ENCODE assay signal across 11 cellular contexts in the genomic region with DNA sequence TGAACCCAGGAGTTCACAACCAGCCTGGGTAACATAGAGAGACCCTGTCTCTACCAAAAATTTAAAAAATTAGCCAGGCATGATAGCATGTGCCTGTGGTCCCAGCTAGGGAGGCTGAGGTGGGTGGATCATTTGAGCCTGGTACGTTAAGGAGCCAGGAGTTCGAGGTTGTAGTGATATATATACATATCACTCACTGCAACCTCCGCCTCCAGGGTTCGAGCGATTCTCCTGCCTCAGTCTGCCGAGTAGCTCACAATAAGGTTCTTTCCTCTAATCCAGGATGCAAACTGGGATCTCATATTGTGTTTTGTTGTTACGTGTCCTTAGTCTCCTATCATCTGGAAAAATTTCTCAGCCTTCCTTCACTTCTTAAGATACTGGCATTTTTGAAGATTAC. TPM values are rescaled to one million over a fixed set of nuclear protein-coding genes. Genes with fewer than 3 reads are reported as not detected.
"Had no signal": no experiment of that assay in that cellular context is flagged by ENCODE, and none has a peak within 500 bp of the region (broad histone marks: within the 10 kb centered on the region; RNA-seq: fewer than 3 reads in every experiment).

No MANE protein-coding gene starts in this region.

- H3K27ac ChIP-seq: GM23248 had no signal

- H3K9me3 ChIP-seq: HAP-1 had no signal

- H3K9ac ChIP-seq: GM23248 had no signal

- H3K4me1 ChIP-seq: HAP-1 had no signal

- H3K4me2 ChIP-seq: GM23338 had no signal

- FAIRE-seq: H1, H54 had no signal

- H3K9me3 Mint-ChIP-seq: GM23338, H9 had no signal

- ATAC-seq: GM23338, HCT116 had no signal

- H3K4me3 ChIP-seq: GM23248, GM23338, HAP-1 had no signal

- H3K36me3 ChIP-seq: HAP-1 had no signal

- H3K4me1 Mint-ChIP-seq: GM23338, H9 had no signal

- H2AFZ ChIP-seq: GM23248, GM23338 had no signal

- DNase-seq: GM23248, GOT3, H7, H9, HCEC 1CT, HFFc6 had no signal

- H3K4me3 Mint-ChIP-seq: GM23338, H9, HFFc6 had no signal

- H3K27ac Mint-ChIP-seq: GM23338, H9, HFFc6 had no signal

RNA-seq across cellular contexts. Expression of a gene that starts 24.0 kb away (rescaled TPM):
- total RNA-seq: H9, HFFc6 had no signal
